9 cellular contexts compared by ENCODE assay signal in genomic region chr1:98119793-98120192, GRCh38.
DNase-seq lines count a peak whose midpoint lies in the region; ATAC-seq and TF ChIP-seq lines count a peak whose summit lies in the region.
"Had no signal": no experiment of that assay in that cellular context is flagged by ENCODE, and none has a peak within 500 bp of the region (broad histone marks: within the 10 kb centered on the region; RNA-seq: fewer than 3 reads in every experiment).

No MANE protein-coding gene starts in this region.

- H3K4me3 ChIP-seq in liver (ENCODE audit: low read depth in 1 of 3, low read length in 3 of 3): no peak overlapping the region

- no peak overlapping the region for H3K27ac ChIP-seq in liver (ENCODE audit: low read depth in 1 of 2, low read length in 2 of 2)

- H3K27me3 Mint-ChIP-seq in natural killer cell (ENCODE audit: low read depth in 2 of 2): peaks cover 2 to 12% of the 10 kb centered on the region in 2 donors

- no peaks in the 10 kb centered on the region for H3K4me1 ChIP-seq in liver (ENCODE audit: control insufficient read depth in 4 of 4, insufficient read depth in 4 of 4, low read length in 3 of 4)

- WGBS in liver: 31% methylated on average over 1 of the region's 1 CpG

- H3K27ac Mint-ChIP-seq in natural killer cell: no peak overlapping the region

- ATAC-seq in natural killer cell: no peak
- no peak for ATAC-seq in HG02571 (IDR thresholded peaks at IDR 0.05; ENCODE audit: unreplicated experiment)

- peak; percentile 21 for DNase-seq in EL
- peak; percentile 14 for DNase-seq in LoVo (ENCODE audit: low spot score)
- DNase-seq in SHP77 (lab: John Stamatoyannopoulos, UW): peak; percentile 51 to 67
- DNase-seq in natural killer cell: no peak
- DNase-seq in activated gamma-delta T cell (lab: John Stamatoyannopoulos, UW): no peak
- DNase-seq: hypothalamus, occipital lobe had no signal

- H3K9me3 Mint-ChIP-seq in natural killer cell: no peaks in the 10 kb centered on the region

- TF ChIP-seq RAD21 in liver (IDR thresholded peaks at IDR 0.05): no peak

- no peaks in the 10 kb centered on the region for H3K36me3 ChIP-seq in liver (ENCODE audit: control insufficient read depth in 4 of 4, insufficient read depth in 3 of 4, low read depth in 1 of 4, low read length in 3 of 4)

- H3K4me1 Mint-ChIP-seq in natural killer cell: no peaks in the 10 kb centered on the region

- intact Hi-C loops in natural killer cell (cut with micrococcal nuclease): no loop called here

- H3K9ac ChIP-seq in liver (ENCODE audit: low read depth in 1 of 2, low read length in 2 of 2): no peak overlapping the region

- no peaks in the 10 kb centered on the region for H3K36me3 Mint-ChIP-seq in natural killer cell

- TF ChIP-seq CTCF in liver (IDR thresholded peaks at IDR 0.05; ENCODE audit: low read depth, low read length, missing input control) (no peak), natural killer cell (IDR thresholded peaks at IDR 0.05) (no peak)

- H3K9me3 ChIP-seq in liver (ENCODE audit: control insufficient read depth in 4 of 4, low read length in 3 of 4): no peaks in the 10 kb centered on the region

- no peak overlapping the region for H3K4me3 Mint-ChIP-seq in natural killer cell

- no peaks in the 10 kb centered on the region for H3K27me3 ChIP-seq in liver (ENCODE audit: control insufficient read depth in 4 of 4, insufficient read depth in 4 of 4, low read length in 3 of 4)

TF ChIP-seq in liver, 16 proteins besides CTCF, POLR2A, EP300 and RAD21:
- no peak for TF ChIP-seq ZBTB33 (IDR thresholded peaks at IDR 0.05)
- TF ChIP-seq, protein P1, sequence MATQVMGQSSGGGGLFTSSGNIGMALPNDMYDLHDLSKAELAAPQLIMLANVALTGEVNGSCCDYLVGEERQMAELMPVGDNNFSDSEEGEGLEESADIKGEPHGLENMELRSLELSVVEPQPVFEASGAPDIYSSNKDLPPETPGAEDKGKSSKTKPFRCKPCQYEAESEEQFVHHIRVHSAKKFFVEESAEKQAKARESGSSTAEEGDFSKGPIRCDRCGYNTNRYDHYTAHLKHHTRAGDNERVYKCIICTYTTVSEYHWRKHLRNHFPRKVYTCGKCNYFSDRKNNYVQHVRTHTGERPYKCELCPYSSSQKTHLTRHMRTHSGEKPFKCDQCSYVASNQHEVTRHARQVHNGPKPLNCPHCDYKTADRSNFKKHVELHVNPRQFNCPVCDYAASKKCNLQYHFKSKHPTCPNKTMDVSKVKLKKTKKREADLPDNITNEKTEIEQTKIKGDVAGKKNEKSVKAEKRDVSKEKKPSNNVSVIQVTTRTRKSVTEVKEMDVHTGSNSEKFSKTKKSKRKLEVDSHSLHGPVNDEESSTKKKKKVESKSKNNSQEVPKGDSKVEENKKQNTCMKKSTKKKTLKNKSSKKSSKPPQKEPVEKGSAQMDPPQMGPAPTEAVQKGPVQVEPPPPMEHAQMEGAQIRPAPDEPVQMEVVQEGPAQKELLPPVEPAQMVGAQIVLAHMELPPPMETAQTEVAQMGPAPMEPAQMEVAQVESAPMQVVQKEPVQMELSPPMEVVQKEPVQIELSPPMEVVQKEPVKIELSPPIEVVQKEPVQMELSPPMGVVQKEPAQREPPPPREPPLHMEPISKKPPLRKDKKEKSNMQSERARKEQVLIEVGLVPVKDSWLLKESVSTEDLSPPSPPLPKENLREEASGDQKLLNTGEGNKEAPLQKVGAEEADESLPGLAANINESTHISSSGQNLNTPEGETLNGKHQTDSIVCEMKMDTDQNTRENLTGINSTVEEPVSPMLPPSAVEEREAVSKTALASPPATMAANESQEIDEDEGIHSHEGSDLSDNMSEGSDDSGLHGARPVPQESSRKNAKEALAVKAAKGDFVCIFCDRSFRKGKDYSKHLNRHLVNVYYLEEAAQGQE (IDR thresholded peaks at IDR 0.05): peak; percentile 93

Comparison
In these comparisons a context has a peak if more than half of its experiments do, and no peak if none do; other contexts are left out.
1. DNase-seq: peak in EL (single experiment), LoVo (single experiment) and SHP77 (2 of 2); none in natural killer cell (single experiment) and activated gamma-delta T cell (single experiment).